In the genomic region with DNA sequence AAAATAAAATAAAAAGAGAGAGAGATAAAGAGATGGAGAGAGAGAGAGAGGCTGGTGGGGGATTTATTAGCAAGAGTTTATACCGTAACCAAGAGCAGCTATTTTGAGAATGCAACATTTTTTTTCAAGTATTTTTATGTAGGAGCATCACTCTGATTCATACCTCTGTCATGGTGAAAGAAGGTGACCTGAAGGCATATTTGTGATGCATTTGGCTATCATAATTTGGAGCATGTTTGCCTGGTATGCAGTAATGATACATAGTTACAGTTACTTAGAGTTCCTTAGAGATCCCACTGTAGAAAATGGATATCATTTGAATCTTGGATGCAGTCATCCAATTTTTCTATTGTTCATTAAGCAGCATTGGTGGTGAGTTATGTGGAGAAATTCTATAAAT, we compare ENCODE assay signal across 26 cellular contexts.
"Had no signal": no experiment of that assay in that cellular context is flagged by ENCODE, and none has a peak within 500 bp of the region (broad histone marks: within the 10 kb centered on the region; RNA-seq: fewer than 3 reads in every experiment).

No MANE protein-coding gene starts in this region.

- ATAC-seq: activated CD4-positive, alpha-beta T cell treated with anti-CD3 and anti-CD28 coated beads for 36 hours; activated T-helper 17 cell treated with anti-CD3 and anti-CD28 coated beads, Interleukin-2, amount 50 U/mL, for 72 hours; effector memory CD8-positive, alpha-beta T cell; gastroesophageal sphincter; left ventricle myocardium superior; pancreas; right cardiac atrium; WTC11 had no signal

- H3K9me3 ChIP-seq: adrenal gland, breast epithelium, colonic mucosa, esophagus muscularis mucosa, gastroesophageal sphincter, neutrophil, pancreas, tibial artery had no signal

- FAIRE-seq: astrocyte, endothelial cell of umbilical vein, islet of Langerhans, pancreas had no signal

- DNase-seq: activated CD4-positive, alpha-beta T cell treated with anti-CD3 and anti-CD28 coated beads for 36 hours; activated CD4-positive, alpha-beta T cell treated with anti-CD3 and anti-CD28 coated beads, Interleukin-2, amount 50 U/mL, for 4 hours; activated CD8-positive, alpha-beta memory T cell treated with anti-CD3 and anti-CD28 coated beads for 24 hours; activated CD8-positive, alpha-beta memory T cell treated with anti-CD3 and anti-CD28 coated beads, Interleukin-2, amount 50 U/mL, for 4 hours; activated naive CD4-positive, alpha-beta T cell; activated T-cell treated with anti-CD3 and anti-CD28 coated beads, Interleukin-2, amount 50 U/mL, for 24 hours; adrenal gland; colonic mucosa; dorsolateral prefrontal cortex; effector memory CD8-positive, alpha-beta T cell; head of caudate nucleus; hypothalamus; left ventricle myocardium superior; pancreas; right cardiac atrium; stimulated activated CD4-positive, alpha-beta T cell treated with anti-CD3 and anti-CD28 coated beads, Interleukin-12 subunit alpha, Interleukin-12 subunit beta, amount 100 ng/mL, for 4 hours; tibial artery had no signal

- H3K27me3 ChIP-seq: adrenal gland, breast epithelium, colonic mucosa, dorsolateral prefrontal cortex, esophagus muscularis mucosa, gastroesophageal sphincter, neutrophil, pancreas, tibial artery had no signal

- H3K4me1 ChIP-seq: adrenal gland, breast epithelium, colonic mucosa, esophagus muscularis mucosa, gastroesophageal sphincter, pancreas, tibial artery had no signal

- H3K27ac ChIP-seq: adrenal gland, breast epithelium, colonic mucosa, dorsolateral prefrontal cortex, esophagus muscularis mucosa, gastroesophageal sphincter, neutrophil, pancreas, tibial artery had no signal

- H3K4me3 ChIP-seq: adrenal gland, breast epithelium, colonic mucosa, dorsolateral prefrontal cortex, esophagus muscularis mucosa, gastroesophageal sphincter, pancreas, tibial artery had no signal

- H3K36me3 ChIP-seq: adrenal gland, breast epithelium, colonic mucosa, esophagus muscularis mucosa, gastroesophageal sphincter, neutrophil, pancreas, tibial artery had no signal
